ENCODE assay signal across 23 cellular contexts in the genomic region with DNA sequence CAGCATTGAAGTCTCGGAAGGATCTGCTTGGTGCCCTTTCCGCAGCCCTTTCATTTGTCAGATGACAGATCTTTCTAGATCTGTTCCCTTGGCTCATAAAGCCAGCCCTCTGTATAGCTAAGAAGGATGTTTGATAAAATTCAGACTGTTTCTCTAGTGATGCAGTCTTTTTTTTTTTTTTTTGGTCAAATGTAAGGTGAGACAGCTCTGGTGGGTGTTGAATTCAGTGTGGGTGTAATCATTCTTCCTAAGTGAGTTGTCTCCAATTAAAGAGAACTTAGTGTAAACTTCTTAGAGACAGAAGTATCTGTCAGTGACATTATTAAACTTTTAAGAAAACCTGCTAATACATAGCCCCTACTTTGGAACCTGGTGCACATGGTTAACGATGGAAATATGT.
"Had no signal": no experiment of that assay in that cellular context is flagged by ENCODE, and none has a peak within 500 bp of the region (broad histone marks: within the 10 kb centered on the region; RNA-seq: fewer than 3 reads in every experiment).

No MANE protein-coding gene starts in this region.

- H3K9ac ChIP-seq: KMS-11 had no signal

- DNase-seq: Kasumi-1, MM.1S, NCI-H1092 treated with DMSO at 0.1 percent for 48 hours, NCI-H1436, NCI-H187, NCI-H2029, NCI-H2081 treated with DMSO at 0.1 percent for 48 hours, NCI-H2171, NCI-H226, NCI-H446, NCI-H510A, NCI-H524 treated with DMSO at 0.1 percent for 48 hours, NCI-H69, NCI-H774, PC-3, SHP77 treated with DMSO at 0.1 percent for 48 hours, SJCRH30 had no signal

- ATAC-seq: HepG2, K562, Panc1, PC-3, Right ventricle myocardium inferior, SK-N-SH treated with all-trans-retinoic acid at 6 μM for 48 hours had no signal

- H3K27me3 ChIP-seq: SJCRH30 had no signal

- H3K4me3 ChIP-seq: K562, SJCRH30 had no signal

- H3K4me2 ChIP-seq: KMS-11 had no signal

- H3K27ac ChIP-seq: KMS-11, SJCRH30 had no signal

- H3K9me3 ChIP-seq: SJCRH30 had no signal

- H3K4me1 ChIP-seq: SJCRH30 had no signal
